In genomic region chr3:72361990-72362389, GRCh38 we compare ENCODE assay signal across 34 cellular contexts.
"Had no signal": no experiment of that assay in that cellular context is flagged by ENCODE, and none has a peak within 500 bp of the region (broad histone marks: within the 10 kb centered on the region; RNA-seq: fewer than 3 reads in every experiment).

No MANE protein-coding gene starts in this region.

- H3K27ac ChIP-seq: SK-N-MC had no signal

- H3K4me1 Mint-ChIP-seq: activated CD4-positive, alpha-beta T cell treated with anti-CD3 and anti-CD28 coated beads, Interleukin-2, amount 10 ng/mL, durations not matched to agents 7 days and 5 days; brain; T-cell; T-helper 17 cell had no signal

- H3K27me3 Mint-ChIP-seq: activated CD4-positive, alpha-beta T cell treated with anti-CD3 and anti-CD28 coated beads for 36 hours; activated CD4-positive, alpha-beta T cell treated with anti-CD3 and anti-CD28 coated beads, Interleukin-2, amount 10 ng/mL, durations not matched to agents 7 days and 5 days had no signal

- FAIRE-seq: bronchial epithelial cell, RCC 7860 had no signal

- H3K27ac Mint-ChIP-seq: activated CD4-positive, alpha-beta T cell treated with anti-CD3 and anti-CD28 coated beads for 36 hours; activated CD4-positive, alpha-beta T cell treated with anti-CD3 and anti-CD28 coated beads, Interleukin-2, amount 10 ng/mL, durations not matched to agents 7 days and 5 days; activated naive CD4-positive, alpha-beta T cell treated with anti-CD3 and anti-CD28 coated beads for 36 hours; activated T-helper 1 cell treated with anti-CD3 and anti-CD28 coated beads, Interleukin-12 subunit alpha, Interleukin-12 subunit beta, Interleukin-2, Interleukin-4 antibody, amounts not matched to agents 30 ng/mL and 10 ng/mL and 1 ng/mL, durations not matched to agents 14 hours and 24 hours and 36 hours; T-helper 17 cell; WTC11 had no signal

- ATAC-seq: activated CD4-positive, alpha-beta T cell treated with anti-CD3 and anti-CD28 coated beads for 36 hours; activated CD4-positive, CD25-positive, alpha-beta regulatory T cell treated with anti-CD3 and anti-CD28 coated beads, Interleukin-2, amount 50 U/mL, for 24 hours; activated naive CD4-positive, alpha-beta T cell treated with anti-CD3 and anti-CD28 coated beads, Interleukin-2, amount 50 U/mL, for 72 hours; activated T-cell treated with anti-CD3 and anti-CD28 coated beads, Interleukin-2, amount 50 U/mL, for 4 hours; PC-3; T-cell; T-helper 17 cell; WTC11 had no signal

- H3K4me3 Mint-ChIP-seq: activated CD4-positive, alpha-beta T cell treated with anti-CD3 and anti-CD28 coated beads for 36 hours; activated CD4-positive, alpha-beta T cell treated with anti-CD3 and anti-CD28 coated beads, Interleukin-2, amount 10 ng/mL, durations not matched to agents 7 days and 5 days; activated naive CD4-positive, alpha-beta T cell treated with anti-CD3 and anti-CD28 coated beads for 36 hours; activated T-cell treated with anti-CD3 and anti-CD28 coated beads, Interleukin-2, amount 50 U/mL, for 4 hours; activated T-helper 1 cell treated with anti-CD3 and anti-CD28 coated beads, Interleukin-12 subunit alpha, Interleukin-12 subunit beta, Interleukin-2, Interleukin-4 antibody, amounts not matched to agents 30 ng/mL and 10 ng/mL and 1 ng/mL, durations not matched to agents 14 hours and 24 hours and 36 hours; brain; T-cell; T-helper 17 cell; WTC11 had no signal

- H3K4me3 ChIP-seq: SK-N-MC had no signal

- DNase-seq: activated CD4-positive, alpha-beta T cell treated with anti-CD3 and anti-CD28 coated beads for 36 hours; activated CD4-positive, alpha-beta T cell treated with anti-CD3 and anti-CD28 coated beads, Interleukin-2, amount 10 ng/mL, durations not matched to agents 7 days and 5 days; activated CD4-positive, alpha-beta T cell treated with anti-CD3 and anti-CD28 coated beads, Interleukin-2, amount 50 U/mL, for 48 hours; activated CD8-positive, alpha-beta memory T cell treated with anti-CD3 and anti-CD28 coated beads, Interleukin-2, amount 50 U/mL, for 4 hours; activated gamma-delta T cell treated with Interleukin-2 at 50 U/mL for 16 hours; activated naive CD4-positive, alpha-beta T cell treated with anti-CD3 and anti-CD28 coated beads for 36 hours; activated T-cell treated with anti-CD3 and anti-CD28 coated beads for 4 hours; activated T-cell treated with anti-CD3 and anti-CD28 coated beads, Interleukin-2, amount 50 U/mL, for 4 hours; anterior cingulate cortex; cerebellar nuclear complex; NCI-H1092 treated with DMSO at 0.1 percent for 48 hours; NCI-H1417; NCI-H146; NCI-H187; NCI-H2029 treated with DMSO at 0.1 percent for 48 hours; NCI-H2107; NCI-H2171; NCI-H510A; NCI-H526; NCI-H748 treated with DMSO at 0.1 percent for 48 hours; NK-92 treated with Interleukin-12 subunit alpha and Interleukin-12 subunit beta, amount 100 ng/mL, for 24 hours; PC-3; Right ventricle myocardium superior; T-cell; T-helper 17 cell; T1000 had no signal

- H3K9me3 Mint-ChIP-seq: activated T-cell treated with anti-CD3 and anti-CD28 coated beads, Interleukin-2, amount 50 U/mL, for 4 hours; T-cell had no signal

- H3K36me3 Mint-ChIP-seq: brain, T-cell, WTC11 had no signal
